13 cellular contexts compared by ENCODE assay signal in genomic region chr4:91198951-91199350, GRCh38.
DNase-seq lines count a peak whose midpoint lies in the region; TF ChIP-seq lines count a peak whose summit lies in the region.
"Had no signal": no experiment of that assay in that cellular context is flagged by ENCODE, and none has a peak within 500 bp of the region (broad histone marks: within the 10 kb centered on the region; RNA-seq: fewer than 3 reads in every experiment).

No MANE protein-coding gene starts in this region.

- peak overlapping the region; percentile 97 for H2AFZ ChIP-seq in Loucy (ENCODE audit: low read length)

- H3K27me3 ChIP-seq in Loucy (ENCODE audit: insufficient read depth, low read length, poor library complexity, severe bottlenecking) (no peaks in the 10 kb centered on the region), skeletal muscle tissue (ENCODE audit: control insufficient read depth in 3 of 3, insufficient read depth in 3 of 3, low read length in 3 of 3) (no peaks in the 10 kb centered on the region), stomach (no peaks in the 10 kb centered on the region)
- H3K27me3 ChIP-seq: sigmoid colon had no signal

- DNase-seq in NCI-H2107 treated with DMSO at 0.1 percent for 48 hours (lab: John Stamatoyannopoulos, UW; ENCODE audit: unreplicated experiment): peak; percentile 34
- no peak for DNase-seq in NCI-H2107 (lab: John Stamatoyannopoulos, UW)
- peak; percentile 20 for DNase-seq in choroid plexus epithelial cell (ENCODE audit: low read depth)
- DNase-seq in stomach: no peak
- no peak for DNase-seq in middle frontal gyrus (ENCODE audit: extremely low spot score, low spot score)
- no peak for DNase-seq in mucosa of gallbladder (ENCODE audit: low spot score)
- DNase-seq: GF-D8, glutamatergic neuron, sigmoid colon had no signal

- no peaks in the 10 kb centered on the region for H4K20me1 ChIP-seq in Loucy (ENCODE audit: insufficient read depth, low read length, poor library complexity, severe bottlenecking)

- no peaks in the 10 kb centered on the region for H3K9me2 ChIP-seq in Loucy (replicated peaks; ENCODE audit: low read depth, low read length)

- H3K4me3 ChIP-seq in Loucy (ENCODE audit: low read length, poor library complexity, severe bottlenecking) (peak overlapping the region; percentile 64), choroid plexus epithelial cell (ENCODE audit: low read depth, low read length) (peak overlapping the region; percentile 20), skeletal muscle tissue (ENCODE audit: low read length in 3 of 3) (peak overlapping the region; percentile 16 to 44 (median 38)), stomach (no peak overlapping the region)
- H3K4me3 ChIP-seq: K562 had no signal

- TF ChIP-seq CTCF in Loucy (conservative IDR thresholded peaks at IDR 0.05; ENCODE audit: low read length) (no peak), choroid plexus epithelial cell (conservative IDR thresholded peaks at IDR 0.05; ENCODE audit: low read depth, low read length) (no peak), stomach (IDR thresholded peaks at IDR 0.05) (no peak)

- peak overlapping the region; percentile 58 for H3K4me2 ChIP-seq in Loucy (ENCODE audit: low read depth, low read length, poor library complexity, severe bottlenecking)

- H3K9me3 ChIP-seq in Loucy (ENCODE audit: insufficient read depth, low read depth, low read length) (no peaks in the 10 kb centered on the region), skeletal muscle tissue (ENCODE audit: control insufficient read depth in 3 of 3, low read length in 3 of 3) (no peaks in the 10 kb centered on the region), stomach (no peaks in the 10 kb centered on the region)

- H3K4me1 ChIP-seq in Loucy (ENCODE audit: insufficient read depth, low read length, poor library complexity, severe bottlenecking) (no peaks in the 10 kb centered on the region), skeletal muscle tissue (ENCODE audit: control insufficient read depth in 3 of 3, insufficient read depth in 3 of 3, low read length in 3 of 3) (no peaks in the 10 kb centered on the region), stomach (no peaks in the 10 kb centered on the region)
- H3K4me1 ChIP-seq: sigmoid colon had no signal

- no peaks in the 10 kb centered on the region for H3K36me3 ChIP-seq in Loucy (ENCODE audit: insufficient read depth, low read length)
- H3K36me3 ChIP-seq in skeletal muscle tissue (ENCODE audit: control insufficient read depth in 3 of 3, insufficient read depth in 3 of 3, low read length in 3 of 3): no peaks in the 10 kb centered on the region
- no peaks in the 10 kb centered on the region for H3K36me3 ChIP-seq in stomach
- H3K36me3 ChIP-seq: sigmoid colon had no signal

- H3F3A ChIP-seq in Loucy (ENCODE audit: low read depth): no peaks in the 10 kb centered on the region

- intact Hi-C loops in stomach (cut with DNase I; ENCODE audit: low total_unique reads): no loop called here

- WGBS in stomach, 5 donors: 80 to 86% (median 83%) methylated on average over 4 of the region's 4 CpGs

- TF ChIP-seq EP300 in stomach (IDR thresholded peaks at IDR 0.05): no peak

- H3K79me2 ChIP-seq in Loucy (ENCODE audit: insufficient read depth, low read length): no peaks in the 10 kb centered on the region

- H3K27ac ChIP-seq in skeletal muscle tissue (ENCODE audit: low read depth, low read length): no peak overlapping the region
- H3K27ac ChIP-seq in stomach: no peak overlapping the region
- H3K27ac ChIP-seq: RWPE1, sigmoid colon had no signal

- TF ChIP-seq POLR2A in stomach (IDR thresholded peaks at IDR 0.05): no peak

- H3K9ac ChIP-seq in Loucy (ENCODE audit: low read depth, low read length, poor library complexity, severe bottlenecking): no peak overlapping the region
- no peak overlapping the region for H3K9ac ChIP-seq in skeletal muscle tissue (ENCODE audit: low read depth in 1 of 3, low read length in 3 of 3)

Comparison
In these comparisons a context has a peak if more than half of its experiments do, and no peak if none do; other contexts are left out.
1. DNase-seq: peak in NCI-H2107 treated with DMSO at 0.1 percent for 48 hours (single experiment) and choroid plexus epithelial cell (single experiment); none in NCI-H2107 (single experiment), stomach (single experiment), middle frontal gyrus (single experiment) and mucosa of gallbladder (single experiment).
2. H3K4me3 ChIP-seq: peak in Loucy (single experiment), choroid plexus epithelial cell (single experiment) and skeletal muscle tissue (3 of 3); none in stomach (0 of 4).